ENCODE assay signal across 12 cellular contexts in the genomic region with DNA sequence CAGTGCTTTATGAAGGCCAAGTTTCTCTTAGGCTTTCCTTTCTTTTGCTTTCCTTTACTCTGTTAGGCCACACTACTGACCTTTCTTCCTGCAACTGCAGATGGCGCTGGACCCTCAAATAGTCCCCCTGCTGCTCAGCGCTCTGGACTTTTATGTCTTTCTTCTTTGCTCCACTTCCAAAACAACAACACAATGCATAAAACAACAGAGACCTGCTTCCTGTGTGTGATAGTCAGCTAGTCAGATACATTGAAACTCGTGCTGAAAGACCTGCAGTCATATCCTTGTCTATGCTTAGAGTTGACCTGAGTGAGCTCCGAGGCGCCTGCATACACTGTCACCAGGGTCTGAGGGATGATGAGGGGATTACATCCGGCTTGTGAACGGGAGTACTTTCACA.
A peak's percentile ranks its signal among the peaks of the same experiment; 100 is the strongest.
DNase-seq lines count a peak whose midpoint lies in the region; ATAC-seq and TF ChIP-seq lines count a peak whose summit lies in the region.
"Had no signal": no experiment of that assay in that cellular context is flagged by ENCODE, and none has a peak within 500 bp of the region (broad histone marks: within the 10 kb centered on the region; RNA-seq: fewer than 3 reads in every experiment).

No MANE protein-coding gene starts in this region.

- peak overlapping the region; percentile 70 for H3K27ac Mint-ChIP-seq in activated naive CD8-positive, alpha-beta T cell treated with anti-CD3 and anti-CD28 coated beads for 36 hours
- H3K27ac Mint-ChIP-seq in naive thymus-derived CD8-positive, alpha-beta T cell = peak overlapping the region in 7 of 10 donors; percentile 2 to 72 (median 24)

- peak overlapping the region; percentile 33 for H3K4me3 Mint-ChIP-seq in activated naive CD8-positive, alpha-beta T cell treated with anti-CD3 and anti-CD28 coated beads for 36 hours
- H3K4me3 Mint-ChIP-seq in naive thymus-derived CD8-positive, alpha-beta T cell = peak overlapping the region; percentile 11 to 55 (median 20)

- POLR2A ChIA-PET in naive thymus-derived CD8-positive, alpha-beta T cell (lab: Charles Lee) = interaction anchor here (0.8 to 0.9 kb wide), 3 partner anchors 123 to 124 kb away, joined by 3 read pairs; partner anchors contain the start of gene SH2D1A

- no peaks in the 10 kb centered on the region for H3K27me3 Mint-ChIP-seq in activated naive CD8-positive, alpha-beta T cell treated with anti-CD3 and anti-CD28 coated beads for 36 hours
- no peaks in the 10 kb centered on the region for H3K27me3 Mint-ChIP-seq in naive thymus-derived CD8-positive, alpha-beta T cell

- peaks cover 2% of the 10 kb centered on the region for H3K9me3 Mint-ChIP-seq in activated naive CD8-positive, alpha-beta T cell treated with anti-CD3 and anti-CD28 coated beads for 36 hours
- no peaks in the 10 kb centered on the region for H3K9me3 Mint-ChIP-seq in naive thymus-derived CD8-positive, alpha-beta T cell

- no peaks in the 10 kb centered on the region for H3K36me3 ChIP-seq in KOPT-K1 (ENCODE audit: insufficient read depth, low read length)
- H3K36me3 ChIP-seq: thyroid gland had no signal

- peak; percentile 3 for DNase-seq in NCI-H748 (lab: John Stamatoyannopoulos, UW; ENCODE audit: unreplicated experiment)
- DNase-seq in NCI-H748 treated with DMSO at 0.1 percent for 48 hours (lab: John Stamatoyannopoulos, UW) = no peak
- no peak for DNase-seq in activated naive CD8-positive, alpha-beta T cell treated with anti-CD3 and anti-CD28 coated beads for 36 hours
- peak in 1 of 10 donors; percentile 2 for DNase-seq in naive thymus-derived CD8-positive, alpha-beta T cell
- DNase-seq in NCI-H2081 treated with DMSO at 0.1 percent for 48 hours (lab: John Stamatoyannopoulos, UW) = no peak
- DNase-seq: 8988T, DMS 273 treated with DMSO at 0.1 percent for 48 hours, NCI-H2171, thyroid gland had no signal

- peaks cover 7% of the 10 kb centered on the region for H3K36me3 Mint-ChIP-seq in activated naive CD8-positive, alpha-beta T cell treated with anti-CD3 and anti-CD28 coated beads for 36 hours
- no peaks in the 10 kb centered on the region for H3K36me3 Mint-ChIP-seq in naive thymus-derived CD8-positive, alpha-beta T cell

- H3K27ac ChIP-seq in KOPT-K1 (ENCODE audit: low read depth, low read length, poor library complexity, severe bottlenecking) = peak overlapping the region; percentile 96
- H3K27ac ChIP-seq: thyroid gland had no signal

- peak; percentile 30 to 49 for ATAC-seq in naive thymus-derived CD8-positive, alpha-beta T cell
- ATAC-seq in GM18505 (IDR thresholded peaks at IDR 0.05; ENCODE audit: unreplicated experiment) (no peak), HG03196 (IDR thresholded peaks at IDR 0.05; ENCODE audit: unreplicated experiment) (no peak)

- H3K9me3 ChIP-seq in KOPT-K1 (ENCODE audit: insufficient read depth, low read length, poor library complexity, severe bottlenecking) = no peaks in the 10 kb centered on the region
- H3K9me3 ChIP-seq: thyroid gland had no signal

- H3K4me1 Mint-ChIP-seq in activated naive CD8-positive, alpha-beta T cell treated with anti-CD3 and anti-CD28 coated beads for 36 hours = peaks cover 52% of the 10 kb centered on the region
- peaks cover 22 to 47% (median 43%) of the 10 kb centered on the region in 4 donors for H3K4me1 Mint-ChIP-seq in naive thymus-derived CD8-positive, alpha-beta T cell

- TF ChIP-seq POLR2A in GM18505 (IDR thresholded peaks at IDR 0.05; ENCODE audit: borderline replicate concordance, extremely low read depth, insufficient read depth, insufficient read length) = no peak

Comparison
In these comparisons a context has a peak if more than half of its experiments do, and no peak if none do; other contexts are left out.
1. ATAC-seq: peak in naive thymus-derived CD8-positive, alpha-beta T cell (2 of 2); none in GM18505 (single experiment) and HG03196 (single experiment).